Comparison of ENCODE assay signal across 8 cellular contexts in genomic region chr3:136250862-136251460, GRCh38. TPM values are rescaled to one million over a fixed set of nuclear protein-coding genes. Genes with fewer than 3 reads are reported as not detected.
A peak's percentile ranks its signal among the peaks of the same experiment; 100 is the strongest.
DNase-seq lines count a peak whose midpoint lies in the region; ATAC-seq and TF ChIP-seq lines count a peak whose summit lies in the region.

No MANE protein-coding gene starts in this region.

- H3K4me3 ChIP-seq in SJCRH30 (peak overlapping the region; percentile 82), hepatocyte (peak overlapping the region; percentile 42)

- peak overlapping the region; percentile 77 for H3K4me2 ChIP-seq in hepatocyte

- H3K9me2 ChIP-seq in hepatocyte (replicated peaks; ENCODE audit: insufficient read depth) = no peaks in the 10 kb centered on the region

- H3K36me3 ChIP-seq in SJCRH30 (no peaks in the 10 kb centered on the region; the same call in 1 of the 2 replicates), hepatocyte (replicated peaks; ENCODE audit: insufficient read depth, low read depth) (no peaks in the 10 kb centered on the region)

- H3K9me3 ChIP-seq in SJCRH30 (replicated peaks) = no peaks in the 10 kb centered on the region
- H3K9me3 ChIP-seq in hepatocyte (ENCODE audit: low read depth) = no peaks in the 10 kb centered on the region

- peaks cover 2% of the 10 kb centered on the region; the same call in 1 of the 2 replicates for H3K4me1 ChIP-seq in SJCRH30
- H3K4me1 ChIP-seq in hepatocyte (ENCODE audit: insufficient read depth) = peaks cover 10% of the 10 kb centered on the region

- peaks cover 33% of the 10 kb centered on the region for H3K79me2 ChIP-seq in hepatocyte

- H2AFZ ChIP-seq in hepatocyte = peak overlapping the region; percentile 49

- DNase-seq in AG09319 (ENCODE audit: extremely low read depth, low read depth) (peak; percentile 19), Kasumi-1 (lab: John Stamatoyannopoulos, UW) (peak; percentile 49 to 59), SJCRH30 (peak; percentile 75 to 82), astrocyte of the hippocampus (ENCODE audit: low read depth, low spot score) (peak; percentile 58), hepatocyte (ENCODE audit: low spot score) (peak; percentile 19), pulmonary artery endothelial cell (ENCODE audit: low read depth, low spot score) (peak; percentile 27), iPS-NIHi7 (ENCODE audit: extremely low spot score) (no peak)

- H4K20me1 ChIP-seq in hepatocyte (ENCODE audit: insufficient read depth, poor library complexity, severe bottlenecking) = no peaks in the 10 kb centered on the region

- H3K27me3 ChIP-seq in SJCRH30 = no peaks in the 10 kb centered on the region
- no peaks in the 10 kb centered on the region for H3K27me3 ChIP-seq in hepatocyte

- WGBS in hepatocyte (ENCODE audit: low lambda C conversion rate, missing lambda C conversion rate) = 58% methylated on average over 19 of the region's 19 CpGs

- peak overlapping the region; percentile 87 for H3K27ac ChIP-seq in SJCRH30
- peak overlapping the region; percentile 90 for H3K27ac ChIP-seq in hepatocyte

- peak; percentile 41 for TF ChIP-seq CTCF in AG09319 (IDR thresholded peaks at IDR 0.05; ENCODE audit: low read depth, low read length)
- no peak for TF ChIP-seq CTCF in hepatocyte (IDR thresholded peaks at IDR 0.05; ENCODE audit: poor library complexity)

- ATAC-seq in GM18909 (IDR thresholded peaks at IDR 0.05; ENCODE audit: poor library complexity, unreplicated experiment) = peak; percentile 13

RNA-seq across cellular contexts. Expression of gene PCCB, which starts 0.8 kb away (rescaled TPM):
- total RNA-seq in SJCRH30 (2014; rRNA removed; shearing (Covaris generic)) = 40.3 and 43.1 TPM in 2 replicates
- total RNA-seq in hepatocyte = 51.0 and 52.7 TPM in 2 replicates
- 32.0 and 34.1 TPM in 2 replicates for polyA plus RNA-seq in hepatocyte
- total RNA-seq in pulmonary artery endothelial cell = 49.2 and 75.8 TPM in 2 replicates

RNA-seq across cellular contexts. Expression of gene MSL2, which starts 54.8 kb away (rescaled TPM):
- 23.5 and 26.2 TPM in 2 replicates for total RNA-seq in SJCRH30 (2014; rRNA removed; shearing (Covaris generic))
- total RNA-seq in hepatocyte (14.2 and 20.2 TPM in 2 replicates), pulmonary artery endothelial cell (10.0 and 11.6 TPM in 2 replicates)
- 3.4 and 4.5 TPM in 2 replicates for polyA plus RNA-seq in hepatocyte
